Comparison of ENCODE assay signal across 13 cellular contexts in the genomic region with DNA sequence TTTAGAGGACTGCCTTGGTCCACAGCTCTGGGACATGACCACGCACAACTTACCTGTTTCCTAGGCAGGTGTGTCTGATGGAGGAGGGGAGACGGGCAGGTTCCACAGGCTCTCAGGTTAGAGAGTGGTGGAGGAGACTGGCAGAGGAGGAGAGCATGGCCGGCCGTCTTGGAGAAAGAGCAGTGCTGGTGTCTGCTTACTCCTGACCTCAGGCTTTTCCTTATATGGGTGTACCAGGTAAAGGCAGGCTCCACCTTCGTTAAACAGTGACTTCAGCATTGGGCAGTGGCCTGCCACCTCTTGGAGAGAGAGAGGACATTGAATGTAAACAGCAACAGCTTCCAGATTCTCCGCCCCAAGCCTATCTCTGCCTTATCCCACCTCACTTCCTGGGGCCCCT. TPM values are rescaled to one million over a fixed set of nuclear protein-coding genes. Genes with fewer than 3 reads are reported as not detected.
DNase-seq lines count a peak whose midpoint lies in the region; ATAC-seq and TF ChIP-seq lines count a peak whose summit lies in the region.
"Had no signal": no experiment of that assay in that cellular context is flagged by ENCODE, and none has a peak within 500 bp of the region (broad histone marks: within the 10 kb centered on the region; RNA-seq: fewer than 3 reads in every experiment).

Gene CAPN13, minus strand, starts transcription at position 198 of the 400 bp plus-strand sequence. CDS start 20,121 bp downstream, outside the sequence.

- no peak within 1 kb of the TSS for H2AFZ ChIP-seq in GM23338

- H3K36me3 Mint-ChIP-seq in GM23338 (ENCODE audit: low read depth): no peaks in the 10 kb centered on the region; the same call in 2 of the 3 replicates
- H3K36me3 Mint-ChIP-seq: activated CD8-positive, alpha-beta memory T cell treated with anti-CD3 and anti-CD28 coated beads, Interleukin-2, amount 10 ng/mL, durations not matched to agents 7 days and 5 days had no signal

- H3K36me3 ChIP-seq in GM23338 (ENCODE audit: insufficient read depth) (no peaks in the 10 kb centered on the region), muscle layer of duodenum (ENCODE audit: control insufficient read depth in 1 of 2, insufficient read depth in 2 of 2, low read length in 2 of 2) (no peaks in the 10 kb centered on the region)

- H3K4me2 ChIP-seq in GM23338: no peak within 1 kb of the TSS

- peak; percentile 75 for DNase-seq in GM23338 (ENCODE audit: low spot score)
- DNase-seq in NCI-H510A treated with DMSO at 0.1 percent for 48 hours (lab: John Stamatoyannopoulos, UW): peak; percentile 92
- DNase-seq in epithelial cell of prostate (ENCODE audit: low read depth, low spot score): peak; percentile 14
- DNase-seq in stimulated activated naive CD4-positive, alpha-beta T cell treated with Interleukin-2 at 50 U/mL for 16 hours (lab: John Stamatoyannopoulos, UW): no peak
- no peak for DNase-seq in HuH-7.5 (ENCODE audit: low spot score)
- DNase-seq: activated CD8-positive, alpha-beta memory T cell treated with anti-CD3 and anti-CD28 coated beads, Interleukin-2, amount 10 ng/mL, durations not matched to agents 7 days and 5 days; CD4-positive, alpha-beta T cell had no signal

- no peak within 1 kb of the TSS for H3K27ac ChIP-seq in GM23338 (ENCODE audit: low read depth)
- H3K27ac ChIP-seq in epithelial cell of prostate: no peak within 1 kb of the TSS
- peak within 1 kb of the TSS; percentile 68 for H3K27ac ChIP-seq in muscle layer of duodenum (ENCODE audit: low read length)

- peak within 1 kb of the TSS; percentile 80 for H3K27ac Mint-ChIP-seq in GM23338
- H3K27ac Mint-ChIP-seq: activated CD8-positive, alpha-beta memory T cell treated with anti-CD3 and anti-CD28 coated beads, Interleukin-2, amount 10 ng/mL, durations not matched to agents 7 days and 5 days; CD4-positive, alpha-beta T cell; dendritic cell treated with granulocyte-macrophage colony-stimulating factor and Interleukin-4, amounts not matched to agents 40 ng/mL and 50 ng/mL, for 4 days had no signal

- ATAC-seq in GM23338 (peak; percentile 98), GM18858 (IDR thresholded peaks at IDR 0.05; ENCODE audit: unreplicated experiment) (no peak), GM18498 (IDR thresholded peaks at IDR 0.05; ENCODE audit: unreplicated experiment) (no peak)
- ATAC-seq: activated CD8-positive, alpha-beta memory T cell treated with anti-CD3 and anti-CD28 coated beads, Interleukin-2, amount 10 ng/mL, durations not matched to agents 7 days and 5 days had no signal

- H3K4me1 Mint-ChIP-seq in GM23338: peaks cover 13% of the 10 kb centered on the region
- H3K4me1 Mint-ChIP-seq: activated CD8-positive, alpha-beta memory T cell treated with anti-CD3 and anti-CD28 coated beads, Interleukin-2, amount 10 ng/mL, durations not matched to agents 7 days and 5 days had no signal

- H3K27me3 ChIP-seq in GM23338 (ENCODE audit: insufficient read depth) (no peaks in the 10 kb centered on the region), muscle layer of duodenum (ENCODE audit: low read depth, low read length) (no peaks in the 10 kb centered on the region)

- no peaks in the 10 kb centered on the region for H3K9me3 ChIP-seq in muscle layer of duodenum (ENCODE audit: control insufficient read depth in 1 of 2, low read length in 2 of 2)

- no peak; a peak in 1 of 4 replicates for TF ChIP-seq CTCF in GM23338 (conservative IDR thresholded peaks at IDR 0.05; ENCODE audit: low read depth in 2 of 2)

- no peaks in the 10 kb centered on the region for H3K27me3 Mint-ChIP-seq in GM23338 (ENCODE audit: insufficient read depth, low read depth, poor library complexity)

- H3K9me2 ChIP-seq in GM23338 (ENCODE audit: insufficient read depth): peaks cover 8% of the 10 kb centered on the region; the same call in 1 of the 2 replicates

- no peak within 1 kb of the TSS for H3K4me3 Mint-ChIP-seq in GM23338
- H3K4me3 Mint-ChIP-seq: activated CD8-positive, alpha-beta memory T cell treated with anti-CD3 and anti-CD28 coated beads, Interleukin-2, amount 10 ng/mL, durations not matched to agents 7 days and 5 days; CD4-positive, alpha-beta T cell; dendritic cell treated with granulocyte-macrophage colony-stimulating factor and Interleukin-4, amounts not matched to agents 40 ng/mL and 50 ng/mL, for 4 days had no signal

- H3K9me3 Mint-ChIP-seq in GM23338: no peaks in the 10 kb centered on the region
- H3K9me3 Mint-ChIP-seq: CD4-positive, alpha-beta T cell; dendritic cell treated with granulocyte-macrophage colony-stimulating factor and Interleukin-4, amounts not matched to agents 40 ng/mL and 50 ng/mL, for 4 days had no signal

- no peak within 1 kb of the TSS for H3K4me3 ChIP-seq in GM23338
- peak within 1 kb of the TSS in 1 of 2 donors; percentile 31 for H3K4me3 ChIP-seq in muscle layer of duodenum (ENCODE audit: low read depth in 1 of 2, low read length in 2 of 2)

- H3F3A ChIP-seq in GM23338 (replicated peaks; ENCODE audit: low read depth): no peaks in the 10 kb centered on the region

- no peaks in the 10 kb centered on the region for H3K4me1 ChIP-seq in GM23338 (ENCODE audit: insufficient read depth)
- H3K4me1 ChIP-seq in muscle layer of duodenum (ENCODE audit: control insufficient read depth in 1 of 2, insufficient read depth in 2 of 2, low read length in 2 of 2): no peaks in the 10 kb centered on the region

- no peaks in the 10 kb centered on the region for H3K79me2 ChIP-seq in GM23338 (replicated peaks; ENCODE audit: insufficient read depth)

- H4K20me1 ChIP-seq in GM23338 (replicated peaks; ENCODE audit: insufficient read depth): no peaks in the 10 kb centered on the region

TF ChIP-seq in GM23338, 12 proteins besides CTCF, POLR2A, EP300 and RAD21 (continues in another document):
- TF ChIP-seq STAT1 (IDR thresholded peaks at IDR 0.05; ENCODE audit: unreplicated experiment) (no peak), CREB1 (CRISPR knock-in tag; IDR thresholded peaks at IDR 0.05; ENCODE audit: low read depth) (no peak), ETS1 (IDR thresholded peaks at IDR 0.05) (no peak), ZNF114 (CRISPR knock-in tag; IDR thresholded peaks at IDR 0.05) (no peak), JUNB (IDR thresholded peaks at IDR 0.05; ENCODE audit: unreplicated experiment) (no peak), EZH2phosphoT487 (IDR thresholded peaks at IDR 0.05; ENCODE audit: unreplicated experiment) (no peak), ZNF331 (CRISPR knock-in tag; IDR thresholded peaks at IDR 0.05; ENCODE audit: low read depth) (no peak), NANOG (IDR thresholded peaks at IDR 0.05; ENCODE audit: borderline replicate concordance) (no peak)

RNA-seq across cellular contexts. Expression of gene CAPN13, which starts in this region (rescaled TPM):
- total RNA-seq in GM23338 (2014; rRNA removed; shearing (Covaris generic)): 0.19 and 0.94 TPM in 2 replicates
- polyA plus RNA-seq in GM23338 (2016; fragmentation: Nextera tagmentation; extraction: Ambion mirVana): 0.50 and 0.61 TPM in 2 replicates
- total RNA-seq: activated CD8-positive, alpha-beta memory T cell treated with anti-CD3 and anti-CD28 coated beads, Interleukin-2, amount 10 ng/mL, durations not matched to agents 7 days and 5 days; CD4-positive, alpha-beta T cell; myocyte; skeletal muscle tissue had no signal

Comparison
In these comparisons a context has a peak if more than half of its experiments do, and no peak if none do; other contexts are left out.
1. Peak in DNase-seq and ATAC-seq in GM23338; RNA of the gene not detected or under 1 TPM.
2. DNase-seq: peak in NCI-H510A treated with DMSO at 0.1 percent for 48 hours (single experiment) and epithelial cell of prostate (single experiment); none in stimulated activated naive CD4-positive, alpha-beta T cell treated with Interleukin-2 at 50 U/mL for 16 hours (single experiment) and HuH-7.5 (single experiment).